ENCODE assay signal across 1 cellular context in the genomic region with DNA sequence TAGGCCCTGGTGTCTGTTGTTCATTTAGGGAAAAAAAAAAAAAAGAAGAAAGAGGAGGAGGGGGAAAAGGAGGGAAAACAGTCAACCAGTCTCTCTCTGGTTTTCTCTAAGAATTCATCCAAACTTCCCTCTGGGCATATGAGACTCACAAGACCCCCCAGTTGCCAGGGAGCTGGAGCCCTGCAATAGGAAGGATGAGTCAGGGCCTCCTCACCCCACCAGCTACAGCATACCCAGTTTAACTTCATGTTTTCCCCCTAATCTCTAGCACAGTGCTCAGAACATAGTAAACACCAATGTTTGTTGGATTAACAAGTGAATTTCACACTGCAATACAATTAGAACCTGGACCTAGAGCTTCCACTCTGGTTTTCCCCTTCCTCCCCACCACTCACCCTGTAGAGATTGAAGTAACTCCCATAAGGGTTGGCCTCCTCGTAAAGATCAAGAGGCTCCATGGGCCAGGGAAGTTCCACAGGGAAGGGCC.
TF ChIP-seq lines count a peak whose summit lies in the region.

No MANE protein-coding gene starts in this region.

TF ChIP-seq in H1, 55 proteins besides CTCF, POLR2A, EP300 and RAD21:
- no peak for TF ChIP-seq EZH2 (IDR thresholded peaks at IDR 0.05; ENCODE audit: low read depth, low read length, severe bottlenecking)
- TF ChIP-seq SIN3A (conservative IDR thresholded peaks at IDR 0.05 in 1 of 2, IDR thresholded peaks at IDR 0.05 in 1 of 2; ENCODE audit: low read depth in 1 of 2, low read length in 2 of 2): no peak
- no peak for TF ChIP-seq SAP30 (IDR thresholded peaks at IDR 0.05; ENCODE audit: insufficient read depth, insufficient replicate concordance, low read length)
- no peak for TF ChIP-seq RBBP5 (IDR thresholded peaks at IDR 0.05; ENCODE audit: borderline replicate concordance, low read depth, low read length)
- no peak for TF ChIP-seq CHD1 (IDR thresholded peaks at IDR 0.05; ENCODE audit: low read depth, low read length)
TF ChIP-seq in H1: peak in this region for 0.
